ENCODE assay signal across 13 cellular contexts in the genomic region with DNA sequence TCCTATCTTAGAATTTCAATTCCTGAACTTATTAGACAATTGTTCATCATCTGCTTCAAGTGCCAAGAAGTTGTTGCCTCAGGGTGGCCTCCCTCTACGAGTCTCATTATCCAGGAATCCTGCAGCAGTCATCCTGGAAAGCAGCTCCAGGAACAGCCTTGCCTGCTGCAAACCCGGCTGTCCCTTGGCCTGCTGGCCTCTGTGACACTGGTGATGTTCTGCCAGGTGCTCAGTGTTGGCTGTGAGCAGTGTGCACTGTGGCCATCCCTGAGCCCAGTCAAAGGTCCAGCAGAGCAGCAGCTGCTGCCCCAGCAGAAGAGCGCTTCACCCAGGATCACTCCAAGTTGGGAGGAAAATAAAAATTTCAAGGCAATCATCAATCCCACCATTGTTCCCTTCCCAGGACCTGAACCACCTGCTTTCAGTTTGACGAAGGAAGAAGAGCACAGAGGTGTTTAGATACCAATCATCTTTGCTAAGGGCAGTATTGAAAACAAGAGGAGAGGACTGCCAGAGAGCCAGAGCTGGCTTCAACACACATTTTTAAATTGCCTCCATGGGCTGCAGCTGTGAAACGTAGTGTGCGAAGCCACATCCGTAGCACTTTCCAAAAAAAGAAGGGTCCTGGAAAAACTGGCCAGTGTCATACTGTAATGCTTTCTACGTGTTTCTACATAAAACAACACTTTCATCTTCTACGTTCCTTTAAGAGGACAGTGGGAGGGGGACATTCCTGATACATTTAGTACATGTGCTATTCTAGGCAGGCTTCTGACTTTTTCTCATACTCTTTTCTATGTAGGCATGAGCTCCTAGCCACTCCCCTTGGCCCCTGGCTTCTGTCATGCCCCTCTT. TPM values are rescaled to one million over a fixed set of nuclear protein-coding genes. Genes with fewer than 3 reads are reported as not detected.
DNase-seq lines count a peak whose midpoint lies in the region; ATAC-seq and TF ChIP-seq lines count a peak whose summit lies in the region.
"Had no signal": no experiment of that assay in that cellular context is flagged by ENCODE, and none has a peak within 500 bp of the region (broad histone marks: within the 10 kb centered on the region; RNA-seq: fewer than 3 reads in every experiment).

No MANE protein-coding gene starts in this region.

- 32 to 58% methylated on average over 6 to 9 of the region's 9 CpGs for WGBS in gastroesophageal sphincter (ENCODE audit: low coverage in 1 of 2), 2 donors
- WGBS in prostate gland: 56% methylated on average over 8 of the region's 9 CpGs

- no peaks in the 10 kb centered on the region for H3K27me3 ChIP-seq in adipocyte (replicated peaks; ENCODE audit: control insufficient read depth, insufficient read depth, low read length)
- H3K27me3 ChIP-seq in gastroesophageal sphincter: no peaks in the 10 kb centered on the region
- H3K27me3 ChIP-seq in gastrocnemius medialis: no peaks in the 10 kb centered on the region
- no peaks in the 10 kb centered on the region for H3K27me3 ChIP-seq in prostate gland (replicated peaks; ENCODE audit: insufficient read depth)

- TF ChIP-seq POLR2A in gastroesophageal sphincter (IDR thresholded peaks at IDR 0.05) (no peak), gastrocnemius medialis (IDR thresholded peaks at IDR 0.05) (peak; percentile 41 to 58), prostate gland (IDR thresholded peaks at IDR 0.05) (no peak)

- H3K9me3 ChIP-seq in adipocyte (ENCODE audit: control insufficient read depth, low read length) (no peaks in the 10 kb centered on the region), gastroesophageal sphincter (no peaks in the 10 kb centered on the region), gastrocnemius medialis (no peaks in the 10 kb centered on the region), prostate gland (no peaks in the 10 kb centered on the region)

- in situ Hi-C loops in gastrocnemius medialis (cut with MboI; ENCODE audit: low sequenced_read_pairs in 4 of 4): loop anchor here in 1 of 4 donors (10.0 kb wide), 1 partner anchor 93 kb away; no protein-coding TSS in a partner anchor

- H3K4me1 ChIP-seq in adipocyte (ENCODE audit: control insufficient read depth, insufficient read depth, low read length) (peaks cover 55% of the 10 kb centered on the region), gastroesophageal sphincter (peaks cover 0 to 18% (median 9%) of the 10 kb centered on the region in 3 donors), gastrocnemius medialis (peaks cover 16 to 20% of the 10 kb centered on the region in 2 donors), prostate gland (replicated peaks) (no peaks in the 10 kb centered on the region)
- H3K4me1 ChIP-seq: parathyroid adenoma had no signal

- DNase-seq in GM04503 (ENCODE audit: low read depth) (peak; percentile 72), adipocyte (ENCODE audit: low read depth) (peak; percentile 74), gastrocnemius medialis (peak; percentile 78 to 85), NK-92 (lab: John Stamatoyannopoulos, UW; ENCODE audit: unreplicated experiment) (no peak), NCI-H1930 (lab: John Stamatoyannopoulos, UW) (no peak), prostate gland (ENCODE audit: low spot score) (no peak)
- DNase-seq: activated CD4-positive, alpha-beta T cell treated with anti-CD3 and anti-CD28 coated beads for 1 hour; activated naive CD4-positive, alpha-beta T cell treated with anti-CD3 and anti-CD28 coated beads, Interleukin-2, amount 10 ng/mL, durations not matched to agents 7 days and 5 days; Calu3; endodermal cell had no signal

- TF ChIP-seq EP300 in gastroesophageal sphincter (IDR thresholded peaks at IDR 0.05): no peak

- H3K4me3 ChIP-seq in adipocyte (ENCODE audit: low read length) (peak overlapping the region; percentile 8), gastroesophageal sphincter (no peak overlapping the region), gastrocnemius medialis (no peak overlapping the region), prostate gland (no peak overlapping the region)

- TF ChIP-seq CTCF in gastroesophageal sphincter (IDR thresholded peaks at IDR 0.05): no peak
- TF ChIP-seq CTCF in gastrocnemius medialis (IDR thresholded peaks at IDR 0.05 in 4 of 5, conservative IDR thresholded peaks at IDR 0.05 in 1 of 5): no peak
- no peak for TF ChIP-seq CTCF in prostate gland (IDR thresholded peaks at IDR 0.05)

- H3K36me3 ChIP-seq in adipocyte (ENCODE audit: control insufficient read depth, insufficient read depth, low read length, severe bottlenecking) (no peaks in the 10 kb centered on the region), gastroesophageal sphincter (no peaks in the 10 kb centered on the region), gastrocnemius medialis (no peaks in the 10 kb centered on the region), prostate gland (no peaks in the 10 kb centered on the region)

- peak overlapping the region; percentile 79 for H3K9ac ChIP-seq in adipocyte (ENCODE audit: low read length)
- H3K9ac ChIP-seq: parathyroid adenoma had no signal

- H3K27ac ChIP-seq in gastroesophageal sphincter: peak overlapping the region in 2 of 4 donors; percentile 50 to 67
- peak overlapping the region; percentile 33 to 77 (median 63) for H3K27ac ChIP-seq in gastrocnemius medialis
- no peak overlapping the region for H3K27ac ChIP-seq in prostate gland
- H3K27ac ChIP-seq: parathyroid adenoma had no signal

- ATAC-seq in gastroesophageal sphincter: peak; percentile 71
- peak; percentile 93 to 95 for ATAC-seq in gastrocnemius medialis
- no peak for ATAC-seq in HG03354 (IDR thresholded peaks at IDR 0.05; ENCODE audit: poor library complexity, severe bottlenecking, unreplicated experiment)

- intact Hi-C loops in gastrocnemius medialis (cut with DNase I; ENCODE audit: low total_unique reads) (loop anchor here (5.0 kb wide), 1 partner anchor 175 kb away; no protein-coding TSS in a partner anchor), prostate gland (cut with DNase I) (no loop called here)

RNA-seq across cellular contexts. Expression of gene FAM50B, which starts 7.2 kb away (rescaled TPM):
- total RNA-seq in gastroesophageal sphincter: 10 to 100 TPM; 14.7 to 23.7 (median 18.8) TPM
- total RNA-seq in gastrocnemius medialis: 10 to 100 TPM in 3 of 4 donors, 1 to 10 TPM in 1; 4.4 to 19.6 (median 15.3) TPM
- 10 to 100 TPM; 14.2 to 36.4 TPM for total RNA-seq in prostate gland

Comparison
In these comparisons a context has a peak if more than half of its experiments do, and no peak if none do; other contexts are left out.
1. DNase-seq: peak in GM04503 (single experiment), adipocyte (single experiment) and gastrocnemius medialis (2 of 2); none in NK-92 (single experiment), NCI-H1930 (0 of 2) and prostate gland (single experiment).
2. H3K27ac ChIP-seq: peak in gastrocnemius medialis (4 of 4); none in prostate gland (0 of 2).
3. POLR2A ChIP-seq: peak in gastrocnemius medialis (2 of 2); none in gastroesophageal sphincter (0 of 2) and prostate gland (single experiment).